In genomic region chr17:55513885-55514590, GRCh38 we compare ENCODE assay signal across 8 cellular contexts. TPM values are rescaled to one million over a fixed set of nuclear protein-coding genes. Genes with fewer than 3 reads are reported as not detected.
DNase-seq lines count a peak whose midpoint lies in the region; ATAC-seq and TF ChIP-seq lines count a peak whose summit lies in the region.

No MANE protein-coding gene starts in this region.

- DNase-seq in ACHN (peak; percentile 76), NCI-H510A (lab: John Stamatoyannopoulos, UW) (peak; percentile 22), choroid plexus epithelial cell (ENCODE audit: low read depth) (peak; percentile 78), lower leg skin (ENCODE audit: low spot score in 2 of 2) (peak; percentile 75 to 89)
- peak; percentile 62 to 74 for DNase-seq in activated CD4-positive, alpha-beta T cell treated with anti-CD3 and anti-CD28 coated beads for 4 hours
- DNase-seq in stimulated activated CD4-positive, alpha-beta T cell treated with anti-CD3 and anti-CD28 coated beads, TNF-alpha, amount 100 ng/mL, for 48 hours (ENCODE audit: low read depth in 3 of 3), result peak; percentile 37 to 68 (median 53)

- no peak for TF ChIP-seq POLR2A in lower leg skin (IDR thresholded peaks at IDR 0.05)

- ATAC-seq in GM18858 (IDR thresholded peaks at IDR 0.05; ENCODE audit: unreplicated experiment) (peak; percentile 55), HG03354 (IDR thresholded peaks at IDR 0.05; ENCODE audit: poor library complexity, severe bottlenecking, unreplicated experiment) (peak; percentile 77)

- peak; percentile 95 for TF ChIP-seq CTCF in choroid plexus epithelial cell (conservative IDR thresholded peaks at IDR 0.05; ENCODE audit: low read depth, low read length)
- TF ChIP-seq CTCF in lower leg skin (IDR thresholded peaks at IDR 0.05), result no peak

- H3K4me3 ChIP-seq in choroid plexus epithelial cell (ENCODE audit: low read depth, low read length) (no peak overlapping the region), lower leg skin (ENCODE audit: low read depth, poor library complexity, severe bottlenecking) (no peak overlapping the region)

- in situ Hi-C loops in ACHN (cut with HindIII; ENCODE audit: low pct_ligation_motif_present, low pct_unique_long_range_greater_than_20kb, low sequenced_read_pairs), result no loop called here

- intact Hi-C loops in lower leg skin (cut with DNase I; ENCODE audit: low total_unique reads), result loop anchor here (5.0 kb wide), 1 partner anchor 522 kb away; no protein-coding TSS in a partner anchor

- WGBS in lower leg skin, 2 donors, result 7 to 9% methylated on average over 5 of the region's 5 CpGs

RNA-seq across cellular contexts. Expression of gene SMIM36, which starts 2.8 kb away (rescaled TPM):
- not detected for total RNA-seq in lower leg skin

Comparison
In these comparisons a context has a peak if more than half of its experiments do, and no peak if none do; other contexts are left out.
1. DNase-seq: peak in every context shown above with its lines; median percentile 82 in lower leg skin; 78 in choroid plexus epithelial cell; 76 in ACHN; 68 in activated CD4-positive, alpha-beta T cell treated with anti-CD3 and anti-CD28 coated beads for 4 hours; 53 in stimulated activated CD4-positive, alpha-beta T cell treated with anti-CD3 and anti-CD28 coated beads, TNF-alpha, amount 100 ng/mL, for 48 hours; 22 in NCI-H510A.